In genomic region chr11:118714416-118714815, GRCh38 we compare ENCODE assay signal across 12 cellular contexts. TPM values are rescaled to one million over a fixed set of nuclear protein-coding genes. Genes with fewer than 3 reads are reported as not detected.
DNase-seq lines count a peak whose midpoint lies in the region; ATAC-seq, FAIRE-seq and TF ChIP-seq lines count a peak whose summit lies in the region.
"Not testable (repeated sequence)": the region's sequence is repeated elsewhere in the genome, so short reads cannot be mapped to it uniquely, and the experiment has no call there.
"Had no signal": no experiment of that assay in that cellular context is flagged by ENCODE, and none has a peak within 500 bp of the region (broad histone marks: within the 10 kb centered on the region; RNA-seq: fewer than 3 reads in every experiment).

No MANE protein-coding gene starts in this region.

- H3K36me3 Mint-ChIP-seq in GM23338 (ENCODE audit: low read depth): peaks cover 63% of the 10 kb centered on the region

- CTCF ChIA-PET in K562 (lab: Yijun Ruan, JAX; ENCODE audit: low intra/inter-chr PET ratio): not testable (repeated sequence)

- H3K18ac ChIP-seq in mesendoderm (ENCODE audit: low read length): peak overlapping the region; percentile 94
- H3K18ac ChIP-seq in trophoblast cell (ENCODE audit: low read length): not testable (repeated sequence)

- not testable (repeated sequence) for H4K8ac ChIP-seq in mesendoderm (ENCODE audit: low read depth, low read length)
- peak overlapping the region; percentile 73 for H4K8ac ChIP-seq in trophoblast cell (ENCODE audit: low read depth, low read length)

- H2BK5ac ChIP-seq in mesendoderm (ENCODE audit: low read length): peak overlapping the region; percentile 8
- H2BK5ac ChIP-seq in trophoblast cell (ENCODE audit: low read depth, low read length, poor library complexity): peak overlapping the region; percentile 79

- peaks cover 15% of the 10 kb centered on the region for H3K27me3 Mint-ChIP-seq in GM23338 (ENCODE audit: insufficient read depth, low read depth, poor library complexity)

- H3K9ac ChIP-seq in HUES6 (ENCODE audit: low read length) (peak overlapping the region; percentile 42), K562 (ENCODE audit: insufficient read depth in 1 of 2, low read depth in 2 of 2, low read length in 2 of 2) (peak overlapping the region in 1 of 2 experiments; percentile 71; a peak in 1 of 4 replicates)
- H3K9ac ChIP-seq in iPS-20b (ENCODE audit: low read depth, low read length); mesendoderm (ENCODE audit: low read length); trophoblast cell (ENCODE audit: low read length): not testable (repeated sequence)

- intact Hi-C loops in K562 (cut with micrococcal nuclease): not testable (repeated sequence)

- not testable (repeated sequence) for TF ChIP-seq POLR2A in K562 (conservative IDR thresholded peaks at IDR 0.05)

- peaks cover 46% of the 10 kb centered on the region for H3K4me1 Mint-ChIP-seq in GM23338

- peak overlapping the region; percentile 49 for H2BK12ac ChIP-seq in trophoblast cell (ENCODE audit: low read length)

- peak overlapping the region; percentile 93 for H2BK120ac ChIP-seq in mesendoderm (ENCODE audit: low read depth, low read length)
- H2BK120ac ChIP-seq in trophoblast cell (ENCODE audit: insufficient read depth, low read length, poor library complexity): peak overlapping the region; percentile 17

- not testable (repeated sequence) for H4K20me1 ChIP-seq in GM23338 (replicated peaks; ENCODE audit: insufficient read depth); K562 (replicated peaks; ENCODE audit: control insufficient read depth, insufficient read depth, low read length)

- POLR2A ChIA-PET in K562 (lab: Yijun Ruan, JAX): interaction anchor here (1.7 kb wide), 1 partner anchor 32 kb away, joined by 7 read pairs; no protein-coding TSS in a partner anchor

- in situ Hi-C loops in K562 (cut with MboI): not testable (repeated sequence)

- not testable (repeated sequence) for H3K36me3 ChIP-seq in GM23338 (ENCODE audit: insufficient read depth); HUES6 (ENCODE audit: control insufficient read depth, insufficient read depth, low read length); K562 (ENCODE audit: control insufficient read depth, insufficient read depth, low read length); iPS-20b (ENCODE audit: insufficient read depth, low read depth, low read length); mesendoderm (ENCODE audit: control insufficient read depth, insufficient read depth, low read length); trophoblast cell (ENCODE audit: control insufficient read depth in 1 of 2, insufficient read depth in 2 of 2, low read length in 2 of 2)

- not testable (repeated sequence) for FAIRE-seq in K562 (lab: Jason Lieb, UNC)

- H3K9me2 ChIP-seq in GM23338 (ENCODE audit: insufficient read depth): not testable (repeated sequence)

- H3K9me1 ChIP-seq in K562 (ENCODE audit: control insufficient read depth, insufficient read depth, low read length): not testable (repeated sequence)

- BruUV-seq in K562 (replicated peaks; lab: Mats Ljungman, UMichigan): not testable (repeated sequence)

- peak overlapping the region; percentile 49 for H3K56ac ChIP-seq in mesendoderm (ENCODE audit: low read length)

- H3K9me3 ChIP-seq in HUES6 (ENCODE audit: control insufficient read depth, insufficient read depth, low read depth, low read length); K562 (replicated peaks; ENCODE audit: control insufficient read depth, insufficient read depth, low read depth, low read length); iPS-20b (ENCODE audit: insufficient read depth, low read depth, low read length); trophoblast cell (ENCODE audit: insufficient read depth, low read depth, low read length): not testable (repeated sequence)

- peak overlapping the region; percentile 48 for H3K4ac ChIP-seq in mesendoderm (ENCODE audit: low read depth, low read length)
- H3K4ac ChIP-seq in trophoblast cell (ENCODE audit: low read depth, low read length): not testable (repeated sequence)

- H2BK15ac ChIP-seq in mesendoderm (replicated peaks; ENCODE audit: low read depth): not testable (repeated sequence)

- H3K14ac ChIP-seq in trophoblast cell (ENCODE audit: low read length): not testable (repeated sequence)

- H2AFZ ChIP-seq in GM23338; K562 (ENCODE audit: low read depth, low read length); trophoblast cell (ENCODE audit: insufficient read depth, low read length, poor library complexity): not testable (repeated sequence)

- not testable (repeated sequence) for H4K5ac ChIP-seq in mesendoderm (ENCODE audit: low read length)

- not testable (repeated sequence) for DNase-seq in GM23338 (ENCODE audit: low spot score); K562 (ENCODE audit: extremely low read depth in 1 of 4, low spot score in 3 of 4); mesendoderm; trophoblast cell

- not testable (repeated sequence) for TF ChIP-seq CTCF in GM23338 (conservative IDR thresholded peaks at IDR 0.05; ENCODE audit: low read depth in 2 of 2); K562 (IDR thresholded peaks at IDR 0.05 in 2 of 3, conservative IDR thresholded peaks at IDR 0.05 in 1 of 3; ENCODE audit: insufficient read depth in 2 of 3, low read depth in 1 of 3, low read length in 3 of 3)

- not testable (repeated sequence) for H2AK5ac ChIP-seq in mesendoderm (ENCODE audit: low read length); trophoblast cell (ENCODE audit: low read length)

- not testable (repeated sequence) for ATAC-seq in GM23338
- ATAC-seq in K562: peak; percentile 4; the same call in 2 of the 3 replicates

- H3K79me1 ChIP-seq in mesendoderm (ENCODE audit: low read length): not testable (repeated sequence)
- peaks cover 14% of the 10 kb centered on the region for H3K79me1 ChIP-seq in trophoblast cell (ENCODE audit: low read length)

- not testable (repeated sequence) for TF ChIP-seq EP300 in K562 (IDR thresholded peaks at IDR 0.05; ENCODE audit: low read length)

- H3K27ac ChIP-seq in GM23338 (ENCODE audit: low read depth) (peak overlapping the region; percentile 98), HUES6 (ENCODE audit: low read depth, low read length) (peak overlapping the region; percentile 96), iPS-20b (ENCODE audit: low read length) (peak overlapping the region; percentile 24), mesendoderm (ENCODE audit: low read depth, low read length) (peak overlapping the region; percentile 77), trophoblast cell (ENCODE audit: low read depth, low read length) (peak overlapping the region; percentile 58)
- H3K27ac ChIP-seq in K562 (ENCODE audit: extremely low read depth, low read depth, low read length): not testable (repeated sequence)

- not testable (repeated sequence) for TF ChIP-seq RAD21 in K562 (CRISPR knock-in tag; conservative IDR thresholded peaks at IDR 0.05 in 1 of 2, IDR thresholded peaks at IDR 0.05 in 1 of 2)

- H3F3A ChIP-seq in GM23338 (replicated peaks; ENCODE audit: low read depth): peaks cover 18% of the 10 kb centered on the region

- H3K27ac Mint-ChIP-seq in GM23338: peak overlapping the region; percentile 100

- not testable (repeated sequence) for H3K27me3 ChIP-seq in GM23338 (ENCODE audit: insufficient read depth); HUES6 (ENCODE audit: control insufficient read depth, insufficient read depth, low read length); K562 (ENCODE audit: control insufficient read depth in 2 of 2, insufficient read depth in 2 of 2, low read length in 2 of 2); iPS-20b (ENCODE audit: insufficient read depth, low read length); mesendoderm (ENCODE audit: insufficient read depth, low read length, poor library complexity); trophoblast cell (ENCODE audit: insufficient read depth, low read length)

- not testable (repeated sequence) for H3K4me3 Mint-ChIP-seq in GM23338

- H3K9me3 Mint-ChIP-seq in GM23338: not testable (repeated sequence)

- 30% methylated on average over 4 of the region's 5 CpGs for WGBS in K562 (ENCODE audit: insufficient coverage, low coverage, missing lambda C conversion rate)
- WGBS in mesendoderm (ENCODE audit: extremely low coverage, insufficient coverage, low lambda C conversion rate): no CpG with 5 or more reads among the region's 5 CpGs
- WGBS in trophoblast cell (ENCODE audit: extremely low coverage, insufficient coverage, insufficient read length): no CpG with 5 or more reads among the region's 5 CpGs

- peak overlapping the region; percentile 5 for H4K91ac ChIP-seq in trophoblast cell (ENCODE audit: low read depth, low read length)

- not testable (repeated sequence) for H3K4me3 ChIP-seq in GM23338; HUES6 (ENCODE audit: low read depth, low read length); K562; iPS-20b (ENCODE audit: low read length); mesendoderm (ENCODE audit: low read length); trophoblast cell (ENCODE audit: low read depth, low read length)

- H3K79me2 ChIP-seq in GM23338 (replicated peaks; ENCODE audit: insufficient read depth): peaks cover 17% of the 10 kb centered on the region
- H3K79me2 ChIP-seq in K562 (ENCODE audit: control insufficient read depth, insufficient read depth, low read length); mesendoderm (ENCODE audit: control insufficient read depth, insufficient read depth, low read length); trophoblast cell (ENCODE audit: control insufficient read depth, insufficient read depth, low read length, poor library complexity): not testable (repeated sequence)

- H3K4me2 ChIP-seq in GM23338; K562 (ENCODE audit: insufficient read depth, low read length); mesendoderm (ENCODE audit: low read length); trophoblast cell (ENCODE audit: low read length): not testable (repeated sequence)

- peaks cover 44% of the 10 kb centered on the region for H3K4me1 ChIP-seq in GM23338 (ENCODE audit: insufficient read depth)
- H3K4me1 ChIP-seq in HUES6 (ENCODE audit: control insufficient read depth, insufficient read depth, low read length): peaks cover 20% of the 10 kb centered on the region
- peaks cover 24 to 26% of the 10 kb centered on the region in 2 experiments for H3K4me1 ChIP-seq in K562 (replicated peaks in 1 of 2; ENCODE audit: control insufficient read depth in 2 of 2, insufficient read depth in 2 of 2, low read length in 2 of 2)
- peaks cover 11% of the 10 kb centered on the region; the same call in 1 of the 2 replicates for H3K4me1 ChIP-seq in iPS-20b (ENCODE audit: insufficient read depth, low read length)
- H3K4me1 ChIP-seq in mesendoderm (ENCODE audit: control insufficient read depth, low read depth, low read length): not testable (repeated sequence)
- H3K4me1 ChIP-seq in trophoblast cell (ENCODE audit: control insufficient read depth in 1 of 2, insufficient read depth in 2 of 2, low read length in 2 of 2): peaks cover 10 to 15% of the 10 kb centered on the region in 2 experiments

- not testable (repeated sequence) for H4K12ac ChIP-seq in trophoblast cell (ENCODE audit: low read depth, low read length)

- not testable (repeated sequence) for H3K23ac ChIP-seq in mesendoderm (ENCODE audit: low read length); trophoblast cell (ENCODE audit: low read length)

RNA-seq across cellular contexts. Expression of gene TREH, which starts 35.0 kb away (rescaled TPM):
- total RNA-seq in GM23338 (2014; rRNA removed; shearing (Covaris generic)): not detected in 2 replicates
- polyA plus RNA-seq in GM23338 (2016; fragmentation: Nextera tagmentation; extraction: Ambion mirVana): 0.24 and 0.36 TPM in 2 replicates
- total RNA-seq in K562 (2011; cell fraction: chromatin; rRNA removed; ENCODE audit: low replicate concordance): not detected in 2 replicates
- total RNA-seq in K562 (2011; cell fraction: nucleolus; rRNA removed): not detected in 2 replicates
- not detected in 2 replicates for total RNA-seq in K562 (2011; cell fraction: nucleoplasm; rRNA removed)
- total RNA-seq in K562 (2014; rRNA removed): not detected in 2 replicates
- not detected in 2 replicates for total RNA-seq in K562 (2014; rRNA removed; fragmentation: Illumina TruSeq; extraction: Trizol)
- not detected in 2 replicates for total RNA-seq in K562 (2015; rRNA removed; fragmentation: Illumina TruSeq; extraction: Trizol)
- total RNA-seq in K562 (2021): not detected in 2 replicates
- polyA plus RNA-seq in K562 (2011; rRNA removed): not detected in 2 replicates
- polyA plus RNA-seq in K562 (2011; cell fraction: cytosol; rRNA removed): not detected in 2 replicates
- polyA plus RNA-seq in K562 (2011; cell fraction: nucleus; rRNA removed): not detected in 2 replicates
- 0.11 TPM in 1 of 2 replicates, not detected in the other for polyA plus RNA-seq in K562 (2012)
- not detected in 2 replicates for polyA plus RNA-seq in K562 (2014; fragmentation: Illumina TruSeq; extraction: Trizol)
- under 1 TPM; 0.11 to 0.20 TPM for polyA plus RNA-seq in K562 (2014; fragmentation: Nextera tagmentation; extraction: Ambion mirVana)
- polyA plus RNA-seq in K562 (2014; rRNA removed): 0.09 TPM in 1 of 2 replicates, not detected in the other
- polyA minus RNA-seq in K562 (2011; rRNA and poly(A)+ RNA removed): not detected in 2 replicates
- polyA minus RNA-seq in K562 (2011; cell fraction: cytosol; rRNA and poly(A)+ RNA removed): not detected in 2 replicates
- polyA minus RNA-seq in K562 (2011; cell fraction: nucleus; rRNA and poly(A)+ RNA removed): not detected in 2 replicates
- polyA plus RNA-seq in mesendoderm (2013, experiment 1 of 2): not detected
- not detected for polyA plus RNA-seq in mesendoderm (2013, experiment 2 of 2)
- polyA plus RNA-seq in trophoblast cell (2013): 0.33 and 0.39 TPM in 2 replicates
- total RNA-seq: A172; A673; CD4-positive, alpha-beta memory T cell; GM12878; GM23248 had no signal
- polyA plus RNA-seq: BJ; CD4-positive, alpha-beta memory T cell; GM12878 had no signal
